8 cellular contexts compared by ENCODE assay signal in genomic region chr15:75451202-75451673, GRCh38. TPM values are rescaled to one million over a fixed set of nuclear protein-coding genes. Genes with fewer than 3 reads are reported as not detected.
DNase-seq lines count a peak whose midpoint lies in the region; ATAC-seq and TF ChIP-seq lines count a peak whose summit lies in the region.

No MANE protein-coding gene starts in this region.

- DNase-seq in foreskin keratinocyte (no peak), gastrocnemius medialis (no peak), amniotic stem cell (lab: John Stamatoyannopoulos, UW) (no peak), NCI-H187 treated with DMSO at 0.1 percent for 48 hours (lab: John Stamatoyannopoulos, UW) (no peak), NCI-H748 treated with DMSO at 0.1 percent for 48 hours (lab: John Stamatoyannopoulos, UW) (no peak)

- TF ChIP-seq POLR2A in GM18505 (IDR thresholded peaks at IDR 0.05; ENCODE audit: borderline replicate concordance, extremely low read depth, insufficient read depth, insufficient read length) (peak; percentile 32), gastrocnemius medialis (IDR thresholded peaks at IDR 0.05) (no peak)

- H3K36me3 ChIP-seq in gastrocnemius medialis, result no peaks in the 10 kb centered on the region

- intact Hi-C loops in gastrocnemius medialis (cut with DNase I; ENCODE audit: low total_unique reads), result loop anchor here (5.0 to 10.0 kb wide), 3 partner anchors 704 to 1974 kb away; partner anchors contain the start of genes HMG20A, PEAK1, PML and STOML1

- H3K27me3 ChIP-seq in foreskin keratinocyte (no peaks in the 10 kb centered on the region), gastrocnemius medialis (no peaks in the 10 kb centered on the region)

- H3K4me1 ChIP-seq in foreskin keratinocyte (peaks cover 7% of the 10 kb centered on the region), gastrocnemius medialis (peaks cover 35 to 41% of the 10 kb centered on the region in 2 donors)

- in situ Hi-C loops in gastrocnemius medialis (cut with MboI; ENCODE audit: low sequenced_read_pairs in 4 of 4), result no loop called here

- TF ChIP-seq CTCF in VCaP (conservative IDR thresholded peaks at IDR 0.05) (no peak), foreskin keratinocyte (conservative IDR thresholded peaks at IDR 0.05) (no peak), gastrocnemius medialis (IDR thresholded peaks at IDR 0.05 in 4 of 5, conservative IDR thresholded peaks at IDR 0.05 in 1 of 5) (no peak)

- H3K4me3 ChIP-seq in gastrocnemius medialis, result peak overlapping the region; percentile 83 to 98 (median 87)

- peak overlapping the region; percentile 99 for H3K27ac ChIP-seq in VCaP
- H3K27ac ChIP-seq in foreskin keratinocyte, result peak overlapping the region; percentile 71
- H3K27ac ChIP-seq in gastrocnemius medialis, result peak overlapping the region; percentile 98 to 100 (median 100)

- no peaks in the 10 kb centered on the region for H3K9me3 ChIP-seq in gastrocnemius medialis

- ATAC-seq in GM18505 (IDR thresholded peaks at IDR 0.05; ENCODE audit: unreplicated experiment) (no peak), foreskin keratinocyte (no peak), gastrocnemius medialis (peak in 1 of 2 donors; percentile 6), GM19351 (IDR thresholded peaks at IDR 0.05; ENCODE audit: unreplicated experiment) (no peak)

RNA-seq across cellular contexts. Expression of gene SIN3A, which starts 0.3 kb away (rescaled TPM):
- total RNA-seq in foreskin keratinocyte (30.2 and 31.6 TPM in 2 replicates), gastrocnemius medialis (10 to 100 TPM; 16.1 to 25.3 (median 21.0) TPM)
- polyA plus RNA-seq in foreskin keratinocyte, result 6.6 and 9.0 TPM in 2 replicates
